Comparison of ENCODE assay signal across 1 cellular context in the genomic region with DNA sequence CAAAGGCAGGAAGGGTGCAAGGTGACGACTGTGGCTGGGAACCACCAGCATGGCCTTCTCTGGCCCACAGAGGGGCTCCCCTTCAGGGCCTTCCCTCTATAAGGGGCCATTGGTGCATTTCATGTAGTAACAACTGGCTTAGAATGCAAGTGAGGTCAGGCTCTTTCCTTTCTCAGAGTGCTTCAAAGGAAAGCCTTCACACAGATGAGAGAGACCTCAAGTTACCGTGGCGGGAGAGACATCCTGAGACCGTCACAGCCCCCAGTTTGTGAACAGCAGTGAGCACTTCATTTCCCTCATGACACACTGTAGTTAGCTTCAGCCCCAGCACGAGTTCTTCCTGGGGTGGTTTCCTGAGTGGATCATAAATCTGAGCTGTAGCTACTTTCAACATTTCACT.
TF ChIP-seq lines count a peak whose summit lies in the region.

No MANE protein-coding gene starts in this region.

TF ChIP-seq in HepG2, 621 proteins besides CTCF, POLR2A, EP300 and RAD21 (continued from another document):
- TF ChIP-seq, protein P1, sequence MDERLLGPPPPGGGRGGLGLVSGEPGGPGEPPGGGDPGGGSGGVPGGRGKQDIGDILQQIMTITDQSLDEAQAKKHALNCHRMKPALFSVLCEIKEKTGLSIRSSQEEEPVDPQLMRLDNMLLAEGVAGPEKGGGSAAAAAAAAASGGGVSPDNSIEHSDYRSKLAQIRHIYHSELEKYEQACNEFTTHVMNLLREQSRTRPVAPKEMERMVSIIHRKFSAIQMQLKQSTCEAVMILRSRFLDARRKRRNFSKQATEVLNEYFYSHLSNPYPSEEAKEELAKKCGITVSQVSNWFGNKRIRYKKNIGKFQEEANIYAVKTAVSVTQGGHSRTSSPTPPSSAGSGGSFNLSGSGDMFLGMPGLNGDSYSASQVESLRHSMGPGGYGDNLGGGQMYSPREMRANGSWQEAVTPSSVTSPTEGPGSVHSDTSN (CRISPR knock-in tag; IDR thresholded peaks at IDR 0.05), result no peak
- TF ChIP-seq ZIK1 (CRISPR knock-in tag; IDR thresholded peaks at IDR 0.05; ENCODE audit: borderline replicate concordance, low read depth) (no peak), PAX8 (CRISPR knock-in tag; IDR thresholded peaks at IDR 0.05; ENCODE audit: borderline replicate concordance) (no peak), FOXA3 (CRISPR knock-in tag; IDR thresholded peaks at IDR 0.05) (no peak), NFATC3 (CRISPR knock-in tag; IDR thresholded peaks at IDR 0.05) (no peak), ZFP82 (CRISPR knock-in tag; IDR thresholded peaks at IDR 0.05; ENCODE audit: borderline replicate concordance) (no peak)
- TF ChIP-seq, protein P2, sequence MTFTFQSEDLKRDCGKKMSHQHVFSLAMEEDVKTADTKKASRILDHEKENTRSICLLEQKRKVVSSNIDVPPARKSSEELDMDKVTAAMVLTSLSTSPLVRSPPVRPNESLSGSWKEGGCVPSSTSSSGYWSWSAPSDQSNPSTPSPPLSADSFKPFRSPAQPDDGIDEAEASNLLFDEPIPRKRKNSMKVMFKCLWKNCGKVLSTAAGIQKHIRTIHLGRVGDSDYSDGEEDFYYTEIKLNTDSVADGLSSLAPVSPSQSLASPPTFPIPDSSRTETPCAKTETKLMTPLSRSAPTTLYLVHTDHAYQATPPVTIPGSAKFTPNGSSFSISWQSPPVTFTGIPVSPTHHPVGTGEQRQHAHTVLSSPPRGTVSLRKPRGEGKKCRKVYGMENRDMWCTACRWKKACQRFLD (CRISPR knock-in tag; IDR thresholded peaks at IDR 0.05; ENCODE audit: borderline replicate concordance), result no peak
